1 cellular context compared by ENCODE assay signal in genomic region chr2:157874997-157875719, GRCh38.
TF ChIP-seq lines count a peak whose summit lies in the region.

No MANE protein-coding gene starts in this region.

TF ChIP-seq in WTC11, 78 proteins besides CTCF, POLR2A, EP300 and RAD21 (continued from another document):
- TF ChIP-seq E2F4 (CRISPR knock-in tag; IDR thresholded peaks at IDR 0.05; ENCODE audit: borderline replicate concordance, low read depth) = no peak
- TF ChIP-seq AR (CRISPR knock-in tag; IDR thresholded peaks at IDR 0.05) = no peak
- TF ChIP-seq HMGA2 (CRISPR knock-in tag; IDR thresholded peaks at IDR 0.05) = no peak
- no peak for TF ChIP-seq FOXP4 (CRISPR knock-in tag; IDR thresholded peaks at IDR 0.05)
- TF ChIP-seq ZBTB21 (CRISPR knock-in tag; IDR thresholded peaks at IDR 0.05; ENCODE audit: borderline replicate concordance) = no peak
- TF ChIP-seq CBFB (CRISPR knock-in tag; IDR thresholded peaks at IDR 0.05; ENCODE audit: low read depth) = no peak
- TF ChIP-seq AFF4 (CRISPR knock-in tag; IDR thresholded peaks at IDR 0.05; ENCODE audit: borderline replicate concordance) = no peak
- TF ChIP-seq PRDM15 (CRISPR knock-in tag; IDR thresholded peaks at IDR 0.05) = no peak
- no peak for TF ChIP-seq GABPB1 (CRISPR knock-in tag; IDR thresholded peaks at IDR 0.05)
- TF ChIP-seq FOXK1 (CRISPR knock-in tag; IDR thresholded peaks at IDR 0.05) = no peak
- no peak for TF ChIP-seq ATF3 (CRISPR knock-in tag; conservative IDR thresholded peaks at IDR 0.05)
